21 cellular contexts compared by ENCODE assay signal in the genomic region with DNA sequence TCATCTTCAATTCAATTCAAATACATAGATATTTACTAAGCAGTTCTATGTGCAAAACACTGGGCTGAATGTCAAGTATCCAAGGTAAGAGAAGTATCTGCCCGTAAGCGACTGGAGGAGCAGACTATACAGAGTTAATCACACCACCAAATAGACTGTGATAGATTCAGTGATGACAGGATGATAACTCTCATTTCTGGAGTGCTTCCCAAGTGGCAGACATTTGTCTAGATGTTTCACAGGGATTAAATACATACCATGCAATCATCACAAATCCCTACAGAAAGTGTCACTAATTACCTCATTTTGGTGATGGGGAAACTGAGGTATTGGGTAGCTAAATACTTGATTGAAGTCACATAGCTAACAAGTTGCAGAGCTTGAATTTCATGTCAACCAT.
"Had no signal": no experiment of that assay in that cellular context is flagged by ENCODE, and none has a peak within 500 bp of the region (broad histone marks: within the 10 kb centered on the region; RNA-seq: fewer than 3 reads in every experiment).

No MANE protein-coding gene starts in this region.

- H3K9me3 ChIP-seq: SJSA1 had no signal

- H3K4me1 ChIP-seq: SJSA1 had no signal

- FAIRE-seq: RCC 7860 had no signal

- H3K27me3 ChIP-seq: SJSA1 had no signal

- H3K4me3 ChIP-seq: SJSA1, SK-N-MC had no signal

- DNase-seq: KBM-7, MV-4-11, NCI-H1048, NCI-H1105, NCI-H1436, NCI-H187, NCI-H2029, NCI-H2081 treated with DMSO at 0.1 percent for 48 hours, NCI-H2171, NCI-H226, NCI-H446, NCI-H510A, NCI-H524 treated with DMSO at 0.1 percent for 48 hours, NCI-H82, Right ventricle myocardium superior, RPMI8226, SIG-M5 had no signal

- H3K36me3 ChIP-seq: SJSA1 had no signal

- H3K27ac ChIP-seq: HL-60, SJSA1, SK-N-MC had no signal
